In the genomic region with DNA sequence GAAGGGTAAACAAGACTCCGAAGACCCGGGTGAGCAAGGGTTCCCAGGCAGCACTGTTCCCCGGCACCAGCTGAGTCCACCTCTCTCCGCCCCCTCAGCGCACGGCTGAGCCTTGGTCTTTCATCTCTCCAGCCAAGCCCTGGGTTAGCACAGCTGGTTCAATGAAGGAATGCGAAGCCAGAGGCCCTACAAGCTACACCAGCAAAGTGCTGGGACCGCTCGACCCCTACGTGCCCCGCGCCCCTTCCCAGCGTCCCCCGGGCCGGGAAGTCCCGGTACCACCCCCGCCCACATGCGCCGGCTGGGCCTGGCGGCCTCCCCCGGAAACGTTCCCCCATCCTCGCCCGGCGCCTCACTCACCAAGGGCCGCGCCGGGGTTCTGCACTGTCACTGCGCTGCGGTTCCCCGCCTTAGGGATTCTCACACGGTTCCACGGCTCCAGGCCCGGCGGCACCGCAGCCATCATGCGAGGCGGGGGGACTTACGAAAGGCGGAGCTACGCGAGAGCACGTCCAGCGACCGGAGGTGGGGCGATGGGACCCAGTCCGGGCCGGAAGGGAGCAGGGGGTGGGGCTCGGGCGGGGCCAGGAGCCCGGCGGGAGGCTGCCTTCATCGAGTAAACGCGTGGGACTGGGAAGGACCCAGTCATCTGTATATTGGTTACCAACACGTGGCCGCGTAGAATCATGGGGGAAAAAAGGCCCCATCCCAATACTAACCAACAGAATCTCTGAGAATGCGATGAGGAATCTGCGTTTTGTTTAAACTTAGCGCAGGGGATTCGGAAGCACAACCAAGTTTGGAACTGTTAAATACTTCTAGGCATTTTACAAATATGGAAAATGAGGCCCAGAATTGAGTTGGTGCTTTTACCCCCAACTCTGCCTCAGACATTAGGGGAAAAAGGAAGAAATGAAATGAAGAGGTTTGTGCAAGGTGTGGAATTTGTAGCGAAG, we compare ENCODE assay signal across 1 cellular context.
TF ChIP-seq lines count a peak whose summit lies in the region.

No MANE protein-coding gene starts in this region.

TF ChIP-seq in HepG2, 621 proteins besides CTCF, POLR2A, EP300 and RAD21 (continued from another document and continues in another):
- TF ChIP-seq, protein P1, sequence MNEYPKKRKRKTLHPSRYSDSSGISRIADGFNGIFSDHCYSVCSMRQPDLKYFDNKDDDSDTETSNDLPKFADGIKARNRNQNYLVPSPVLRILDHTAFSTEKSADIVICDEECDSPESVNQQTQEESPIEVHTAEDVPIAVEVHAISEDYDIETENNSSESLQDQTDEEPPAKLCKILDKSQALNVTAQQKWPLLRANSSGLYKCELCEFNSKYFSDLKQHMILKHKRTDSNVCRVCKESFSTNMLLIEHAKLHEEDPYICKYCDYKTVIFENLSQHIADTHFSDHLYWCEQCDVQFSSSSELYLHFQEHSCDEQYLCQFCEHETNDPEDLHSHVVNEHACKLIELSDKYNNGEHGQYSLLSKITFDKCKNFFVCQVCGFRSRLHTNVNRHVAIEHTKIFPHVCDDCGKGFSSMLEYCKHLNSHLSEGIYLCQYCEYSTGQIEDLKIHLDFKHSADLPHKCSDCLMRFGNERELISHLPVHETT (CRISPR knock-in tag; conservative IDR thresholded peaks at IDR 0.05), result peak; percentile 76
- TF ChIP-seq, protein P2, sequence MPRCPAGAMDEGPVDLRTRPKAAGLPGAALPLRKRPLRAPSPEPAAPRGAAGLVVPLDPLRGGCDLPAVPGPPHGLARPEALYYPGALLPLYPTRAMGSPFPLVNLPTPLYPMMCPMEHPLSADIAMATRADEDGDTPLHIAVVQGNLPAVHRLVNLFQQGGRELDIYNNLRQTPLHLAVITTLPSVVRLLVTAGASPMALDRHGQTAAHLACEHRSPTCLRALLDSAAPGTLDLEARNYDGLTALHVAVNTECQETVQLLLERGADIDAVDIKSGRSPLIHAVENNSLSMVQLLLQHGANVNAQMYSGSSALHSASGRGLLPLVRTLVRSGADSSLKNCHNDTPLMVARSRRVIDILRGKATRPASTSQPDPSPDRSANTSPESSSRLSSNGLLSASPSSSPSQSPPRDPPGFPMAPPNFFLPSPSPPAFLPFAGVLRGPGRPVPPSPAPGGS (CRISPR knock-in tag; IDR thresholded peaks at IDR 0.05), result peak; percentile 83; the same call in 1 of the 2 replicates
- TF ChIP-seq ZFX (CRISPR knock-in tag; IDR thresholded peaks at IDR 0.05; ENCODE audit: low read depth), result peak; percentile 99
- peak; percentile 84; the same call in 1 of the 2 replicates for TF ChIP-seq KDM5B (CRISPR knock-in tag; IDR thresholded peaks at IDR 0.05; ENCODE audit: borderline replicate concordance)
- TF ChIP-seq, protein P3, sequence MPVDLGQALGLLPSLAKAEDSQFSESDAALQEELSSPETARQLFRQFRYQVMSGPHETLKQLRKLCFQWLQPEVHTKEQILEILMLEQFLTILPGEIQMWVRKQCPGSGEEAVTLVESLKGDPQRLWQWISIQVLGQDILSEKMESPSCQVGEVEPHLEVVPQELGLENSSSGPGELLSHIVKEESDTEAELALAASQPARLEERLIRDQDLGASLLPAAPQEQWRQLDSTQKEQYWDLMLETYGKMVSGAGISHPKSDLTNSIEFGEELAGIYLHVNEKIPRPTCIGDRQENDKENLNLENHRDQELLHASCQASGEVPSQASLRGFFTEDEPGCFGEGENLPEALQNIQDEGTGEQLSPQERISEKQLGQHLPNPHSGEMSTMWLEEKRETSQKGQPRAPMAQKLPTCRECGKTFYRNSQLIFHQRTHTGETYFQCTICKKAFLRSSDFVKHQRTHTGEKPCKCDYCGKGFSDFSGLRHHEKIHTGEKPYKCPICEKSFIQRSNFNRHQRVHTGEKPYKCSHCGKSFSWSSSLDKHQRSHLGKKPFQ (CRISPR knock-in tag; IDR thresholded peaks at IDR 0.05; ENCODE audit: insufficient replicate concordance), result no peak
- no peak for TF ChIP-seq NFRKB (IDR thresholded peaks at IDR 0.05)
- TF ChIP-seq ZNF788 (CRISPR knock-in tag; IDR thresholded peaks at IDR 0.05; ENCODE audit: borderline replicate concordance), result peak; percentile 75; the same call in 1 of the 2 replicates
- 0 out of 2 replicates have a peak, but pooled peaks have one; percentile 76 for TF ChIP-seq ZNF235 (CRISPR knock-in tag; IDR thresholded peaks at IDR 0.05; ENCODE audit: borderline replicate concordance)
- peak; percentile 41; the same call in 1 of the 2 replicates for TF ChIP-seq ZSCAN25 (CRISPR knock-in tag; IDR thresholded peaks at IDR 0.05)
- TF ChIP-seq, protein P4, sequence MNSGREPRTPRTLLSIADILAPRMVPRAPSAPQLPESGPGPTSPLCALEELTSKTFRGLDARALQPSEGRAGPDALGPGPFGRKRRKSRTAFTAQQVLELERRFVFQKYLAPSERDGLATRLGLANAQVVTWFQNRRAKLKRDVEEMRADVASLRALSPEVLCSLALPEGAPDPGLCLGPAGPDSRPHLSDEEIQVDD (CRISPR knock-in tag; IDR thresholded peaks at IDR 0.05; ENCODE audit: borderline replicate concordance), result peak; percentile 79; the same call in 1 of the 2 replicates
- TF ChIP-seq NCOA1 (CRISPR knock-in tag; IDR thresholded peaks at IDR 0.05), result no peak
- TF ChIP-seq JUNB (CRISPR knock-in tag; IDR thresholded peaks at IDR 0.05; ENCODE audit: borderline replicate concordance), result peak; percentile 51; the same call in 1 of the 2 replicates
- TF ChIP-seq RBM39 (IDR thresholded peaks at IDR 0.05; ENCODE audit: low read depth, low read length, poor library complexity, severe bottlenecking), result peak; percentile 64
- no peak for TF ChIP-seq ZNF367 (CRISPR knock-in tag; IDR thresholded peaks at IDR 0.05; ENCODE audit: borderline replicate concordance)
- TF ChIP-seq ZIK1 (CRISPR knock-in tag; IDR thresholded peaks at IDR 0.05; ENCODE audit: borderline replicate concordance, low read depth), result 0 out of 2 replicates have a peak, but pooled peaks have one; percentile 25
- TF ChIP-seq, protein P5, sequence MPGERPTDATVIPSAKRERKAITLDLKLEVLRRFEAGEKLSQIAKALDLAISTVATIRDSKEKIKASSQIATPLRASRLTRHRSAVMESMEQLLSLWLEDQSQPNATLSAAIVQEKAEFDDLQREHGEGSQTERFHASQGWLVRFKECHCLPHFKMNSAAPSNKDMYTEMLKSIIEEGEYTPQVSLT (CRISPR knock-in tag; IDR thresholded peaks at IDR 0.05; ENCODE audit: borderline replicate concordance, low read depth), result no peak
- TF ChIP-seq, protein P6, sequence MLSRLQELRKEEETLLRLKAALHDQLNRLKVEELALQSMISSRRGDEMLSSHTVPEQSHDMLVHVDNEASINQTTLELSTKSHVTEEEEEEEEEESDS (CRISPR knock-in tag; IDR thresholded peaks at IDR 0.05; ENCODE audit: borderline replicate concordance), result peak; percentile 55; the same call in 1 of the 2 replicates
- TF ChIP-seq FOXJ3 (CRISPR knock-in tag; IDR thresholded peaks at IDR 0.05; ENCODE audit: borderline replicate concordance), result no peak
- TF ChIP-seq, protein P7, sequence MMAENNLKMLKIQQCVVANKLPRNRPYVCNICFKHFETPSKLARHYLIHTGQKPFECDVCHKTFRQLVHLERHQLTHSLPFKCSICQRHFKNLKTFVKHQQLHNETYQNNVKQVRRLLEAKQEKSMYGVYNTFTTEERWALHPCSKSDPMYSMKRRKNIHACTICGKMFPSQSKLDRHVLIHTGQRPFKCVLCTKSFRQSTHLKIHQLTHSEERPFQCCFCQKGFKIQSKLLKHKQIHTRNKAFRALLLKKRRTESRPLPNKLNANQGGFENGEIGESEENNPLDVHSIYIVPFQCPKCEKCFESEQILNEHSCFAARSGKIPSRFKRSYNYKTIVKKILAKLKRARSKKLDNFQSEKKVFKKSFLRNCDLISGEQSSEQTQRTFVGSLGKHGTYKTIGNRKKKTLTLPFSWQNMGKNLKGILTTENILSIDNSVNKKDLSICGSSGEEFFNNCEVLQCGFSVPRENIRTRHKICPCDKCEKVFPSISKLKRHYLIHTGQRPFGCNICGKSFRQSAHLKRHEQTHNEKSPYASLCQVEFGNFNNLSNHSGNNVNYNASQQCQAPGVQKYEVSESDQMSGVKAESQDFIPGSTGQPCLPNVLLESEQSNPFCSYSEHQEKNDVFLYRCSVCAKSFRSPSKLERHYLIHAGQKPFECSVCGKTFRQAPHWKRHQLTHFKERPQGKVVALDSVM (CRISPR knock-in tag; IDR thresholded peaks at IDR 0.05), result peak; percentile 57; the same call in 1 of the 2 replicates
- TF ChIP-seq ZNF557 (CRISPR knock-in tag; IDR thresholded peaks at IDR 0.05), result no peak
- no peak for TF ChIP-seq ZNF282 (IDR thresholded peaks at IDR 0.05; ENCODE audit: partially characterized antibody)
- TF ChIP-seq, protein P8, sequence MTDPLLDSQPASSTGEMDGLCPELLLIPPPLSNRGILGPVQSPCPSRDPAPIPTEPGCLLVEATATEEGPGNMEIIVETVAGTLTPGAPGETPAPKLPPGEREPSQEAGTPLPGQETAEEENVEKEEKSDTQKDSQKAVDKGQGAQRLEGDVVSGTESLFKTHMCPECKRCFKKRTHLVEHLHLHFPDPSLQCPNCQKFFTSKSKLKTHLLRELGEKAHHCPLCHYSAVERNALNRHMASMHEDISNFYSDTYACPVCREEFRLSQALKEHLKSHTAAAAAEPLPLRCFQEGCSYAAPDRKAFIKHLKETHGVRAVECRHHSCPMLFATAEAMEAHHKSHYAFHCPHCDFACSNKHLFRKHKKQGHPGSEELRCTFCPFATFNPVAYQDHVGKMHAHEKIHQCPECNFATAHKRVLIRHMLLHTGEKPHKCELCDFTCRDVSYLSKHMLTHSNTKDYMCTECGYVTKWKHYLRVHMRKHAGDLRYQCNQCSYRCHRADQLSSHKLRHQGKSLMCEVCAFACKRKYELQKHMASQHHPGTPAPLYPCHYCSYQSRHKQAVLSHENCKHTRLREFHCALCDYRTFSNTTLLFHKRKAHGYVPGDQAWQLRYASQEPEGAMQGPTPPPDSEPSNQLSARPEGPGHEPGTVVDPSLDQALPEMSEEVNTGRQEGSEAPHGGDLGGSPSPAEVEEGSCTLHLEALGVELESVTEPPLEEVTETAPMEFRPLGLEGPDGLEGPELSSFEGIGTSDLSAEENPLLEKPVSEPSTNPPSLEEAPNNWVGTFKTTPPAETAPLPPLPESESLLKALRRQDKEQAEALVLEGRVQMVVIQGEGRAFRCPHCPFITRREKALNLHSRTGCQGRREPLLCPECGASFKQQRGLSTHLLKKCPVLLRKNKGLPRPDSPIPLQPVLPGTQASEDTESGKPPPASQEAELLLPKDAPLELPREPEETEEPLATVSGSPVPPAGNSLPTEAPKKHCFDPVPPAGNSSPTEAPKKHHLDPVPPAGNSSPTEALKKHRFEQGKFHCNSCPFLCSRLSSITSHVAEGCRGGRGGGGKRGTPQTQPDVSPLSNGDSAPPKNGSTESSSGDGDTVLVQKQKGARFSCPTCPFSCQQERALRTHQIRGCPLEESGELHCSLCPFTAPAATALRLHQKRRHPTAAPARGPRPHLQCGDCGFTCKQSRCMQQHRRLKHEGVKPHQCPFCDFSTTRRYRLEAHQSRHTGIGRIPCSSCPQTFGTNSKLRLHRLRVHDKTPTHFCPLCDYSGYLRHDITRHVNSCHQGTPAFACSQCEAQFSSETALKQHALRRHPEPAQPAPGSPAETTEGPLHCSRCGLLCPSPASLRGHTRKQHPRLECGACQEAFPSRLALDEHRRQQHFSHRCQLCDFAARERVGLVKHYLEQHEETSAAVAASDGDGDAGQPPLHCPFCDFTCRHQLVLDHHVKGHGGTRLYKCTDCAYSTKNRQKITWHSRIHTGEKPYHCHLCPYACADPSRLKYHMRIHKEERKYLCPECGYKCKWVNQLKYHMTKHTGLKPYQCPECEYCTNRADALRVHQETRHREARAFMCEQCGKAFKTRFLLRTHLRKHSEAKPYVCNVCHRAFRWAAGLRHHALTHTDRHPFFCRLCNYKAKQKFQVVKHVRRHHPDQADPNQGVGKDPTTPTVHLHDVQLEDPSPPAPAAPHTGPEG (CRISPR knock-in tag; IDR thresholded peaks at IDR 0.05), result peak; percentile 66; the same call in 1 of the 2 replicates
- TF ChIP-seq ZNF83 (CRISPR knock-in tag; IDR thresholded peaks at IDR 0.05; ENCODE audit: borderline replicate concordance), result 0 out of 2 replicates have a peak, but pooled peaks have one; percentile 28
- no peak for TF ChIP-seq CENPT (CRISPR knock-in tag; IDR thresholded peaks at IDR 0.05; ENCODE audit: low read depth)
- peak; percentile 72; the same call in 1 of the 2 replicates for TF ChIP-seq ELF4 (CRISPR knock-in tag; IDR thresholded peaks at IDR 0.05; ENCODE audit: borderline replicate concordance)
- TF ChIP-seq HNF4G (IDR thresholded peaks at IDR 0.05; ENCODE audit: borderline replicate concordance, low read depth, low read length), result no peak
- 0 out of 2 replicates have a peak, but pooled peaks have one; percentile 15 for TF ChIP-seq HNF4G (CRISPR knock-in tag; IDR thresholded peaks at IDR 0.05; ENCODE audit: borderline replicate concordance, low read depth)
- TF ChIP-seq ZNF501 (CRISPR knock-in tag; IDR thresholded peaks at IDR 0.05), result peak; percentile 83
- 0 out of 2 replicates have a peak, but pooled peaks have one; percentile 74 for TF ChIP-seq PAWR (CRISPR knock-in tag; IDR thresholded peaks at IDR 0.05; ENCODE audit: borderline replicate concordance)
- peak; percentile 33 for TF ChIP-seq PHF5A (CRISPR knock-in tag; IDR thresholded peaks at IDR 0.05; ENCODE audit: low read depth, unreplicated experiment)
- TF ChIP-seq TBX3 (IDR thresholded peaks at IDR 0.05; ENCODE audit: borderline replicate concordance), result peak; percentile 51; the same call in 1 of the 2 replicates
- peak; percentile 47; the same call in 1 of the 2 replicates for TF ChIP-seq TMF1 (CRISPR knock-in tag; IDR thresholded peaks at IDR 0.05; ENCODE audit: low read depth)
- TF ChIP-seq JUN (CRISPR knock-in tag; IDR thresholded peaks at IDR 0.05), result peak; percentile 69
- TF ChIP-seq ZNF510 (CRISPR knock-in tag; IDR thresholded peaks at IDR 0.05; ENCODE audit: low read depth), result 0 out of 2 replicates have a peak, but pooled peaks have one; percentile 50
- no peak; the same call in none of the 2 replicates for TF ChIP-seq FOSL2 (CRISPR knock-in tag; IDR thresholded peaks at IDR 0.05)
- TF ChIP-seq, protein P9, sequence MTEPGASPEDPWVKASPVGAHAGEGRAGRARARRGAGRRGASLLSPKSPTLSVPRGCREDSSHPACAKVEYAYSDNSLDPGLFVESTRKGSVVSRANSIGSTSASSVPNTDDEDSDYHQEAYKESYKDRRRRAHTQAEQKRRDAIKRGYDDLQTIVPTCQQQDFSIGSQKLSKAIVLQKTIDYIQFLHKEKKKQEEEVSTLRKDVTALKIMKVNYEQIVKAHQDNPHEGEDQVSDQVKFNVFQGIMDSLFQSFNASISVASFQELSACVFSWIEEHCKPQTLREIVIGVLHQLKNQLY (CRISPR knock-in tag; IDR thresholded peaks at IDR 0.05), result peak; percentile 11; the same call in 1 of the 2 replicates
- peak; percentile 35; the same call in 1 of the 2 replicates for TF ChIP-seq SP5 (CRISPR knock-in tag; IDR thresholded peaks at IDR 0.05; ENCODE audit: borderline replicate concordance, low read depth)
- peak; percentile 31; the same call in 1 of the 2 replicates for TF ChIP-seq KLF12 (CRISPR knock-in tag; IDR thresholded peaks at IDR 0.05; ENCODE audit: borderline replicate concordance)
- TF ChIP-seq ZNF850 (CRISPR knock-in tag; conservative IDR thresholded peaks at IDR 0.05), result peak; percentile 74; the same call in 1 of the 2 replicates
- peak; percentile 85 for TF ChIP-seq MTA1 (CRISPR knock-in tag; IDR thresholded peaks at IDR 0.05; ENCODE audit: borderline replicate concordance)
- peak; percentile 72; the same call in 1 of the 2 replicates for TF ChIP-seq SATB2 (CRISPR knock-in tag; IDR thresholded peaks at IDR 0.05)
- peak; percentile 92 for TF ChIP-seq KAT8 (CRISPR knock-in tag; IDR thresholded peaks at IDR 0.05)
- no peak for TF ChIP-seq NPAS2 (CRISPR knock-in tag; IDR thresholded peaks at IDR 0.05; ENCODE audit: borderline replicate concordance)
- peak; percentile 71 for TF ChIP-seq ARNT2 (CRISPR knock-in tag; IDR thresholded peaks at IDR 0.05; ENCODE audit: low read depth)
- 0 out of 2 replicates have a peak, but pooled peaks have one; percentile 49 for TF ChIP-seq ZC3H4 (CRISPR knock-in tag; IDR thresholded peaks at IDR 0.05; ENCODE audit: borderline replicate concordance)
- TF ChIP-seq FOXK1 (CRISPR knock-in tag; IDR thresholded peaks at IDR 0.05; ENCODE audit: borderline replicate concordance, low read depth), result peak; percentile 27; the same call in 1 of the 2 replicates
- TF ChIP-seq ZNF572 (CRISPR knock-in tag; IDR thresholded peaks at IDR 0.05), result no peak
